In genomic region chr1:236082511-236082910, GRCh38 we compare ENCODE assay signal across 24 cellular contexts. TPM values are rescaled to one million over a fixed set of nuclear protein-coding genes. Genes with fewer than 3 reads are reported as not detected.
A peak's percentile ranks its signal among the peaks of the same experiment; 100 is the strongest.
DNase-seq lines count a peak whose midpoint lies in the region; ATAC-seq and TF ChIP-seq lines count a peak whose summit lies in the region.
"Had no signal": no experiment of that assay in that cellular context is flagged by ENCODE, and none has a peak within 500 bp of the region (broad histone marks: within the 10 kb centered on the region; RNA-seq: fewer than 3 reads in every experiment).

No MANE protein-coding gene starts in this region.

- in situ Hi-C loops in IMR-90 (cut with MboI; ENCODE audit: low sequenced_read_pairs): no loop called here

- H3K9me1 ChIP-seq in IMR-90 (ENCODE audit: insufficient read depth, low read length): peaks cover 2% of the 10 kb centered on the region; the same call in 1 of the 2 replicates

- H3K18ac ChIP-seq in IMR-90 (ENCODE audit: low read depth, low read length): no peak overlapping the region

- no peak overlapping the region for H3K27ac ChIP-seq in IMR-90 (ENCODE audit: insufficient read depth, low read length)
- H3K27ac ChIP-seq in left lung: no peak overlapping the region
- H3K27ac ChIP-seq: BLaER1 had no signal

- H3K27me3 Mint-ChIP-seq in WTC11 (ENCODE audit: low read depth): no peaks in the 10 kb centered on the region; the same call in 1 of the 2 replicates
- H3K27me3 Mint-ChIP-seq: CD4-positive, CD25-positive, alpha-beta regulatory T cell had no signal

- no peak overlapping the region for H4K91ac ChIP-seq in IMR-90 (ENCODE audit: insufficient read depth, low read depth, low read length)

- no peak overlapping the region for H3K4me2 ChIP-seq in IMR-90 (ENCODE audit: low read depth, low read length)
- H3K4me2 ChIP-seq: BLaER1 had no signal

- H2AK5ac ChIP-seq in IMR-90 (ENCODE audit: low read depth, low read length): no peak overlapping the region

- H3K23ac ChIP-seq in IMR-90 (ENCODE audit: low read depth, low read length): no peak overlapping the region

- H3K4me1 ChIP-seq in IMR-90 (ENCODE audit: control insufficient read depth, insufficient read depth, low read length): peaks cover 5% of the 10 kb centered on the region; the same call in 1 of the 2 replicates
- H3K4me1 ChIP-seq in left lung: no peaks in the 10 kb centered on the region
- H3K4me1 ChIP-seq: BE2C, BLaER1 had no signal

- no peak overlapping the region for H2BK120ac ChIP-seq in IMR-90 (ENCODE audit: low read depth, low read length)

- H3K14ac ChIP-seq in IMR-90 (replicated peaks; ENCODE audit: low read depth, low read length): no peak overlapping the region

- POLR2A ChIA-PET in IMR-90 (lab: Charles Lee; ENCODE audit: unreplicated experiment): no interaction called here
- POLR2A ChIA-PET in WTC11 (lab: Charles Lee): no interaction called here

- H3K56ac ChIP-seq in IMR-90 (ENCODE audit: extremely low read depth, insufficient read depth, low read length): no peak overlapping the region

- H3K27ac Mint-ChIP-seq in WTC11: no peak overlapping the region
- H3K27ac Mint-ChIP-seq: CD4-positive, alpha-beta memory T cell; CD4-positive, CD25-positive, alpha-beta regulatory T cell; CD8-positive, alpha-beta memory T cell had no signal

- DNase-seq in IMR-90: no peak
- DNase-seq in amniotic epithelial cell (ENCODE audit: low read depth): peak; percentile 23
- DNase-seq in fibroblast of villous mesenchyme (ENCODE audit: low read depth): peak; percentile 80
- DNase-seq in left lung: no peak
- DNase-seq in WTC11 (ENCODE audit: low spot score): no peak
- DNase-seq: 8988T; ACHN; BE2C; C1 segment of cervical spinal cord; CD4-positive, alpha-beta memory T cell; CD4-positive, CD25-positive, alpha-beta regulatory T cell; CD8-positive, alpha-beta memory T cell; COR-L47; DMS 273 treated with DMSO at 0.1 percent for 48 hours; DMS153; DMS53; DMS79; DND-41; GDM1 had no signal

- no peak overlapping the region for H4K5ac ChIP-seq in IMR-90 (ENCODE audit: low read depth, low read length)

- no peak overlapping the region for H2BK20ac ChIP-seq in IMR-90 (ENCODE audit: low read depth, low read length)

- no peaks in the 10 kb centered on the region for H3K36me3 ChIP-seq in IMR-90 (ENCODE audit: control insufficient read depth, insufficient read depth, low read length)
- no peaks in the 10 kb centered on the region for H3K36me3 ChIP-seq in left lung
- H3K36me3 ChIP-seq: BE2C, BLaER1 had no signal

- H3K79me1 ChIP-seq in IMR-90 (ENCODE audit: low read depth in 1 of 2, low read length in 2 of 2): no peaks in the 10 kb centered on the region

- TF ChIP-seq RAD21 in IMR-90 (IDR thresholded peaks at IDR 0.05; ENCODE audit: low read length): no peak

- ATAC-seq in IMR-90 (ENCODE audit: low read depth) (no peak), left lung (peak; percentile 34), WTC11 (no peak), GM18502 (IDR thresholded peaks at IDR 0.05; ENCODE audit: poor library complexity, unreplicated experiment) (no peak), GM19463 (IDR thresholded peaks at IDR 0.05; ENCODE audit: unreplicated experiment) (no peak)
- ATAC-seq: GM12878 had no signal

- TF ChIP-seq POLR2A in IMR-90 (IDR thresholded peaks at IDR 0.05; ENCODE audit: low read depth, low read length): no peak

- H3K27me3 ChIP-seq in IMR-90 (ENCODE audit: control insufficient read depth, insufficient read depth, low read length): no peaks in the 10 kb centered on the region
- no peaks in the 10 kb centered on the region for H3K27me3 ChIP-seq in left lung
- H3K27me3 ChIP-seq: BE2C, BLaER1 had no signal

- H3K9me3 ChIP-seq in IMR-90 (ENCODE audit: control insufficient read depth, insufficient read depth, low read length) (peaks cover 2% of the 10 kb centered on the region), left lung (no peaks in the 10 kb centered on the region)

- no peak overlapping the region for H4K8ac ChIP-seq in IMR-90 (ENCODE audit: low read depth in 2 of 2, low read length in 2 of 2)

- H2AFZ ChIP-seq in IMR-90 (replicated peaks; ENCODE audit: low read length, poor library complexity): no peak overlapping the region

- no peak overlapping the region for H2BK5ac ChIP-seq in IMR-90 (ENCODE audit: low read depth, low read length, poor library complexity, severe bottlenecking)

- BruUV-seq in IMR-90 (replicated peaks; lab: Mats Ljungman, UMichigan): no TSS peak

- no peak overlapping the region for H3K4me3 Mint-ChIP-seq in WTC11
- H3K4me3 Mint-ChIP-seq: CD14-positive monocyte; CD4-positive, alpha-beta memory T cell; CD4-positive, CD25-positive, alpha-beta regulatory T cell; CD8-positive, alpha-beta memory T cell had no signal

- CTCF ChIA-PET in IMR-90 (lab: Yijun Ruan, JAX): no interaction called here
- CTCF ChIA-PET in WTC11 (lab: Charles Lee): no interaction called here

- WGBS in IMR-90 (ENCODE audit: extremely low coverage in 2 of 2, insufficient read length in 1 of 2), 2 experiments: no CpG with 5 or more reads among the region's 4 CpGs

- H4K20me1 ChIP-seq in IMR-90 (ENCODE audit: insufficient read depth, low read length): no peaks in the 10 kb centered on the region
- H4K20me1 ChIP-seq: BLaER1 had no signal

- H3K4me3 ChIP-seq in IMR-90 (ENCODE audit: insufficient read depth, low read depth, low read length): no peak overlapping the region
- no peak overlapping the region for H3K4me3 ChIP-seq in fibroblast of villous mesenchyme (ENCODE audit: low read depth, low read length)
- H3K4me3 ChIP-seq in left lung: no peak overlapping the region
- H3K4me3 ChIP-seq: BLaER1, GM12878 had no signal

- H3K36me3 Mint-ChIP-seq in WTC11: no peaks in the 10 kb centered on the region
- H3K36me3 Mint-ChIP-seq: CD14-positive monocyte; CD4-positive, alpha-beta memory T cell; CD4-positive, CD25-positive, alpha-beta regulatory T cell; CD8-positive, alpha-beta memory T cell had no signal

- dilution Hi-C loops in IMR-90 (cut with HindIII; ENCODE audit: low sequenced_read_pairs, unreplicated experiment): no loop called here

- intact Hi-C loops in IMR-90 (cut with micrococcal nuclease) (no loop called here), left lung (cut with DNase I) (no loop called here)

- H3K9ac ChIP-seq in IMR-90 (ENCODE audit: low read depth, low read length): no peak overlapping the region
- H3K9ac ChIP-seq: BLaER1 had no signal

- H3K4ac ChIP-seq in IMR-90 (ENCODE audit: low read depth, low read length): no peak overlapping the region

- peaks cover 6% of the 10 kb centered on the region for H3K9me3 Mint-ChIP-seq in WTC11
- H3K9me3 Mint-ChIP-seq: CD8-positive, alpha-beta memory T cell had no signal

- no peak overlapping the region for H2BK15ac ChIP-seq in IMR-90 (ENCODE audit: low read depth, low read length)

- H2AK9ac ChIP-seq in IMR-90 (replicated peaks; ENCODE audit: low read depth, low read length, poor library complexity): no peak overlapping the region

- peaks cover 5% of the 10 kb centered on the region; the same call in 1 of the 2 replicates for H3K4me1 Mint-ChIP-seq in WTC11
- H3K4me1 Mint-ChIP-seq: CD8-positive, alpha-beta memory T cell had no signal

- TF ChIP-seq CTCF in IMR-90 (conservative IDR thresholded peaks at IDR 0.05; ENCODE audit: low read depth, low read length) (no peak), fibroblast of villous mesenchyme (IDR thresholded peaks at IDR 0.05; ENCODE audit: insufficient read depth, low read depth, low read length) (no peak), left lung (IDR thresholded peaks at IDR 0.05) (no peak), WTC11 (IDR thresholded peaks at IDR 0.05) (no peak)

TF ChIP-seq in IMR-90, 13 proteins besides CTCF, POLR2A, EP300 and RAD21:
- TF ChIP-seq, protein P1, sequence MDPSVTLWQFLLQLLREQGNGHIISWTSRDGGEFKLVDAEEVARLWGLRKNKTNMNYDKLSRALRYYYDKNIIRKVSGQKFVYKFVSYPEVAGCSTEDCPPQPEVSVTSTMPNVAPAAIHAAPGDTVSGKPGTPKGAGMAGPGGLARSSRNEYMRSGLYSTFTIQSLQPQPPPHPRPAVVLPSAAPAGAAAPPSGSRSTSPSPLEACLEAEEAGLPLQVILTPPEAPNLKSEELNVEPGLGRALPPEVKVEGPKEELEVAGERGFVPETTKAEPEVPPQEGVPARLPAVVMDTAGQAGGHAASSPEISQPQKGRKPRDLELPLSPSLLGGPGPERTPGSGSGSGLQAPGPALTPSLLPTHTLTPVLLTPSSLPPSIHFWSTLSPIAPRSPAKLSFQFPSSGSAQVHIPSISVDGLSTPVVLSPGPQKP (IDR thresholded peaks at IDR 0.05; ENCODE audit: borderline replicate concordance, low read depth, low read length): no peak
- peak; percentile 60 for TF ChIP-seq CEBPB (IDR thresholded peaks at IDR 0.05; ENCODE audit: low read depth, low read length)

TF ChIP-seq in WTC11, 78 proteins besides CTCF, POLR2A, EP300 and RAD21:
- TF ChIP-seq ELF4 (CRISPR knock-in tag; IDR thresholded peaks at IDR 0.05; ENCODE audit: low read depth): no peak
- TF ChIP-seq TCF7 (CRISPR knock-in tag; IDR thresholded peaks at IDR 0.05; ENCODE audit: low read depth): no peak

RNA-seq across cellular contexts. Expression of gene NID1, which starts 17.6 kb away (rescaled TPM):
- total RNA-seq in IMR-90 (2012; rRNA removed) (21.9 and 23.9 TPM in 2 replicates), fibroblast of villous mesenchyme (204 and 211 TPM in 2 replicates), left lung (10 to 100 TPM; 55.4 to 77.4 TPM), WTC11 (2021) (19.2 to 29.8 TPM (median 28.6 TPM) in 3 replicates)
- 80.8 and 83.3 TPM in 2 replicates for polyA plus RNA-seq in IMR-90 (2012; rRNA removed)
- polyA plus RNA-seq in IMR-90 (2012; cell fraction: cytosol; rRNA removed): 47.5 and 63.2 TPM in 2 replicates
- polyA plus RNA-seq in IMR-90 (2012; cell fraction: nucleus; rRNA removed; ENCODE audit: low replicate concordance): 33.2 and 41.3 TPM in 2 replicates
- polyA plus RNA-seq: CD4-positive, alpha-beta memory T cell; CD4-positive, CD25-positive, alpha-beta regulatory T cell; CD8-positive, alpha-beta memory T cell had no signal

RNA-seq across cellular contexts. Expression of gene GPR137B, which starts 59.8 kb away (rescaled TPM):
- 4.5 and 5.3 TPM in 2 replicates for total RNA-seq in IMR-90 (2012; rRNA removed)
- polyA plus RNA-seq in IMR-90 (2012; rRNA removed): 9.9 and 12.3 TPM in 2 replicates
- 4.5 and 11.9 TPM in 2 replicates for polyA plus RNA-seq in IMR-90 (2012; cell fraction: cytosol; rRNA removed)
- polyA plus RNA-seq in IMR-90 (2012; cell fraction: nucleus; rRNA removed; ENCODE audit: low replicate concordance): 5.0 and 5.8 TPM in 2 replicates
- 11.6 and 13.0 TPM in 2 replicates for total RNA-seq in fibroblast of villous mesenchyme
- total RNA-seq in left lung: 10 to 100 TPM; 18.2 to 37.4 TPM
- total RNA-seq in WTC11 (2021): 6.3 to 8.8 TPM (median 7.1 TPM) in 3 replicates

Comparison
In these comparisons a context has a peak if more than half of its experiments do, and no peak if none do; other contexts are left out.
1. DNase-seq: peak in amniotic epithelial cell (single experiment) and fibroblast of villous mesenchyme (single experiment); none in IMR-90 (single experiment), left lung (0 of 2) and WTC11 (single experiment).